Comparison of ENCODE assay signal across 8 cellular contexts in genomic region chr9:130042931-130043653, GRCh38. TPM values are rescaled to one million over a fixed set of nuclear protein-coding genes. Genes with fewer than 3 reads are reported as not detected.
DNase-seq lines count a peak whose midpoint lies in the region; ATAC-seq and TF ChIP-seq lines count a peak whose summit lies in the region.

TSS of gene FNBP1 (minus strand) at chr9:130043189. CDS start at chr9:130042975, 214 bp downstream.

- no peak for TF ChIP-seq CTCF in OCI-LY3 (IDR thresholded peaks at IDR 0.05; ENCODE audit: low read depth, low read length)

- peaks cover 6% of the 10 kb centered on the region; the same call in 1 of the 2 replicates for H4K20me1 ChIP-seq in OCI-LY3 (ENCODE audit: insufficient read depth, low read length)

- H3K4me1 ChIP-seq in OCI-LY3 (ENCODE audit: low read length) (peaks cover 41% of the 10 kb centered on the region), esophagus (ENCODE audit: control insufficient read depth in 2 of 2, insufficient read depth in 2 of 2, low read length in 1 of 2) (no peaks in the 10 kb centered on the region), mucosa of rectum (ENCODE audit: control insufficient read depth in 2 of 2, insufficient read depth in 2 of 2, low read length in 2 of 2) (peaks cover 11 to 19% of the 10 kb centered on the region in 2 donors)

- DNase-seq in SHP77 (lab: John Stamatoyannopoulos, UW) (peak; percentile 28 to 64), SHP77 treated with DMSO at 0.1 percent for 48 hours (lab: John Stamatoyannopoulos, UW) (no peak)
- peak; percentile 89 for DNase-seq in activated T-cell treated with anti-CD3 and anti-CD28 coated beads, Interleukin-2, amount 50 U/mL, for 24 hours
- DNase-seq in stimulated activated CD8-positive, alpha-beta memory T cell treated with anti-CD3 and anti-CD28 coated beads, Interleukin-4, amount 100 ng/mL, for 24 hours (ENCODE audit: low read depth), result peak; percentile 76

- H3K36me3 ChIP-seq in OCI-LY3 (replicated peaks; ENCODE audit: low read depth, low read length), result peaks cover 26% of the 10 kb centered on the region
- no peaks in the 10 kb centered on the region for H3K36me3 ChIP-seq in esophagus (ENCODE audit: control insufficient read depth in 2 of 2, insufficient read depth in 2 of 2, low read length in 1 of 2)
- no peaks in the 10 kb centered on the region for H3K36me3 ChIP-seq in mucosa of rectum (ENCODE audit: control insufficient read depth in 2 of 2, insufficient read depth in 2 of 2, low read length in 2 of 2)

- H3K4me3 ChIP-seq in OCI-LY3 (ENCODE audit: low read length), result peak within 1 kb of the TSS; percentile 80
- H3K4me3 ChIP-seq in esophagus (ENCODE audit: low read depth in 1 of 2, low read length in 2 of 2), result peak within 1 kb of the TSS; percentile 94 to 100
- peak within 1 kb of the TSS; percentile 82 to 91 for H3K4me3 ChIP-seq in mucosa of rectum (ENCODE audit: low read length in 2 of 2)

- WGBS in esophagus, 2 donors, result 0 to 1% methylated on average over 54 to 84 of the region's 84 CpGs

- H3K4me3 Mint-ChIP-seq in activated T-cell treated with anti-CD3 and anti-CD28 coated beads, Interleukin-2, amount 50 U/mL, for 24 hours, result peak within 1 kb of the TSS; percentile 97

- H3K27ac ChIP-seq in OCI-LY3 (ENCODE audit: low read length) (peak within 1 kb of the TSS; percentile 99), esophagus (ENCODE audit: low read depth in 2 of 2, low read length in 1 of 2) (peak within 1 kb of the TSS; percentile 95), mucosa of rectum (ENCODE audit: low read depth in 2 of 2, low read length in 2 of 2) (peak within 1 kb of the TSS; percentile 84 to 92)

- ATAC-seq in HG03442 (IDR thresholded peaks at IDR 0.05; ENCODE audit: unreplicated experiment), result peak; percentile 38

- H2AFZ ChIP-seq in OCI-LY3 (ENCODE audit: low read depth, low read length), result no peak within 1 kb of the TSS

- H3K27me3 Mint-ChIP-seq in activated T-cell treated with anti-CD3 and anti-CD28 coated beads, Interleukin-2, amount 50 U/mL, for 24 hours, result no peaks in the 10 kb centered on the region

- H3K27me3 ChIP-seq in OCI-LY3 (ENCODE audit: low read depth, low read length) (no peaks in the 10 kb centered on the region), esophagus (ENCODE audit: control insufficient read depth in 1 of 2, insufficient read depth in 2 of 2, low read length in 2 of 2) (no peaks in the 10 kb centered on the region), mucosa of rectum (ENCODE audit: control insufficient read depth in 2 of 2, insufficient read depth in 2 of 2, low read length in 2 of 2) (no peaks in the 10 kb centered on the region)

- H3K27ac Mint-ChIP-seq in activated T-cell treated with anti-CD3 and anti-CD28 coated beads, Interleukin-2, amount 50 U/mL, for 24 hours, result peak within 1 kb of the TSS; percentile 97

- H3K9me3 ChIP-seq in OCI-LY3 (ENCODE audit: insufficient read depth, low read length) (no peaks in the 10 kb centered on the region), esophagus (ENCODE audit: control insufficient read depth in 2 of 2, insufficient read depth in 1 of 2, low read depth in 1 of 2, low read length in 1 of 2) (no peaks in the 10 kb centered on the region), mucosa of rectum (ENCODE audit: control insufficient read depth in 2 of 2, low read length in 2 of 2) (no peaks in the 10 kb centered on the region)

- peaks cover 36% of the 10 kb centered on the region for H3K36me3 Mint-ChIP-seq in activated T-cell treated with anti-CD3 and anti-CD28 coated beads, Interleukin-2, amount 50 U/mL, for 24 hours (ENCODE audit: low read depth)

- peak within 1 kb of the TSS; percentile 82 for H3K4me2 ChIP-seq in OCI-LY3 (ENCODE audit: low read length)

- no peaks in the 10 kb centered on the region for H3K9me3 Mint-ChIP-seq in activated T-cell treated with anti-CD3 and anti-CD28 coated beads, Interleukin-2, amount 50 U/mL, for 24 hours

- H3K79me2 ChIP-seq in OCI-LY3 (ENCODE audit: low read length), result peaks cover 79% of the 10 kb centered on the region

- peak within 1 kb of the TSS; percentile 98 for H3K9ac ChIP-seq in OCI-LY3 (ENCODE audit: low read length)
- H3K9ac ChIP-seq in mucosa of rectum (ENCODE audit: low read depth in 1 of 2, low read length in 2 of 2), result peak within 1 kb of the TSS; percentile 89 to 94

- H3K4me1 Mint-ChIP-seq in activated T-cell treated with anti-CD3 and anti-CD28 coated beads, Interleukin-2, amount 50 U/mL, for 24 hours (ENCODE audit: low read depth), result peaks cover 46% of the 10 kb centered on the region

RNA-seq across cellular contexts. Expression of gene FNBP1, which starts in this region (rescaled TPM):
- polyA plus RNA-seq in esophagus, result 10 to 100 TPM; 16.1 to 19.1 TPM
